In the genomic region with DNA sequence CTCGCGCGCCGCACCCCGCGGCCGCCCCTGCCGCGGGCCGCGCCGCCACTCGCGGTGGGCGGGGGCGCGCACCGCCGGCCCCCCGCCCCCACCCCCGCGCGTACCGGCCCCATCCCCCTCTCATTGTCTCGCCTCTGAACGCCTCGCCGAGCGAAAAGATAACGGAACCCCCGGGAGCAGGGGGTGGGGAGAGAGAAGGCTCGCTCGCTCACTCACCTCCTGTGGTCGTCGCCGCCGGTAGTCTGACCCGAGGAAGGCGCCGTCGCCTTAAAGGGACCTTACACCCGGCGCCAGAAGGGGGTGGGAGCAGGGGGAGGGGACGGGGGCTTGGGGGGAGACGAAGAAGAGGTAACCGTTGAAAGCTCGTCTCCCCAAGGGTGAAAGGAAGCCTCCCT, we compare ENCODE assay signal across 8 cellular contexts. TPM values are rescaled to one million over a fixed set of nuclear protein-coding genes. Genes with fewer than 3 reads are reported as not detected.
DNase-seq lines count a peak whose midpoint lies in the region; ATAC-seq and TF ChIP-seq lines count a peak whose summit lies in the region.

No MANE protein-coding gene starts in this region.

- H3K4me1 Mint-ChIP-seq in activated CD4-positive, alpha-beta memory T cell treated with anti-CD3 and anti-CD28 coated beads for 36 hours (ENCODE audit: low read depth), result peaks cover 22% of the 10 kb centered on the region
- H3K4me1 Mint-ChIP-seq in memory B cell, result peaks cover 16% of the 10 kb centered on the region

- 1% methylated on average over 39 to 47 of the region's 47 CpGs for WGBS in ectodermal cell, 2 experiments

- no peaks in the 10 kb centered on the region for H3K4me1 ChIP-seq in ectodermal cell (ENCODE audit: control insufficient read depth, insufficient read depth, low read length)

- H3K9me3 Mint-ChIP-seq in activated CD4-positive, alpha-beta memory T cell treated with anti-CD3 and anti-CD28 coated beads for 36 hours, result no peaks in the 10 kb centered on the region
- no peaks in the 10 kb centered on the region for H3K9me3 Mint-ChIP-seq in memory B cell

- POLR2A ChIA-PET in activated CD4-positive, alpha-beta memory T cell treated with anti-CD3 and anti-CD28 coated beads for 36 hours (lab: Charles Lee), result interaction anchor here (1.6 to 2.2 kb wide), 2 partner anchors 14 to 52 kb away, joined by 6 to 19 read pairs; partner anchors contain the start of gene CGN

- no peak for TF ChIP-seq CTCF in GM12865 (IDR thresholded peaks at IDR 0.05; ENCODE audit: insufficient read depth, low read depth, low read length, missing control alignments)

- no peaks in the 10 kb centered on the region for H3K36me3 ChIP-seq in ectodermal cell (ENCODE audit: control insufficient read depth, insufficient read depth, low read length)

- no peaks in the 10 kb centered on the region for H3K9me3 ChIP-seq in ectodermal cell (ENCODE audit: control insufficient read depth, low read length)

- H3K36me3 Mint-ChIP-seq in activated CD4-positive, alpha-beta memory T cell treated with anti-CD3 and anti-CD28 coated beads for 36 hours, result peaks cover 4% of the 10 kb centered on the region
- H3K36me3 Mint-ChIP-seq in memory B cell, result peaks cover 2% of the 10 kb centered on the region

- peak overlapping the region; percentile 90 for H3K27ac ChIP-seq in ectodermal cell (ENCODE audit: insufficient read depth, low read depth, low read length, poor library complexity, severe bottlenecking)

- H3K4me3 ChIP-seq in GM12865 (ENCODE audit: low read depth, low read length) (peak overlapping the region; percentile 72), ectodermal cell (ENCODE audit: insufficient read depth, low read depth, low read length) (peak overlapping the region; percentile 62)

- peak; percentile 78 for DNase-seq in GM12865 (ENCODE audit: low read depth)
- peak; percentile 85 for DNase-seq in NCI-H2227 (lab: John Stamatoyannopoulos, UW; ENCODE audit: unreplicated experiment)
- peak; percentile 67 for DNase-seq in activated CD4-positive, alpha-beta memory T cell treated with anti-CD3 and anti-CD28 coated beads for 36 hours
- DNase-seq in memory B cell (ENCODE audit: low spot score in 2 of 2), result peak in 1 of 2 donors; percentile 53
- peak; percentile 36 for DNase-seq in stimulated activated CD8-positive, alpha-beta memory T cell treated with anti-CD3 and anti-CD28 coated beads, Interleukin-4, amount 100 ng/mL, for 24 hours (ENCODE audit: low read depth)
- DNase-seq in occipital lobe (lab: John Stamatoyannopoulos, UW), result no peak

- CTCF ChIA-PET in activated CD4-positive, alpha-beta memory T cell treated with anti-CD3 and anti-CD28 coated beads for 36 hours (lab: Charles Lee), result interaction anchor here (1.1 to 1.2 kb wide), 2 partner anchors 15 to 16 kb away, joined by 3 to 5 read pairs; no protein-coding TSS in a partner anchor

- intact Hi-C loops in activated CD4-positive, alpha-beta memory T cell treated with anti-CD3 and anti-CD28 coated beads for 36 hours (cut with micrococcal nuclease), result loop anchor here (1.0 to 5.0 kb wide), 7 partner anchors 14 to 378 kb away; partner anchors contain the start of genes C2CD4D, CGN, PIP5K1A and RFX5

- H3K27me3 Mint-ChIP-seq in activated CD4-positive, alpha-beta memory T cell treated with anti-CD3 and anti-CD28 coated beads for 36 hours, result peaks cover 13% of the 10 kb centered on the region
- H3K27me3 Mint-ChIP-seq in memory B cell, result peaks cover 12% of the 10 kb centered on the region

- ATAC-seq in HG02763 (IDR thresholded peaks at IDR 0.05; ENCODE audit: unreplicated experiment) (peak; percentile 35), memory B cell (ENCODE audit: low read depth) (peak; percentile 55)

- peaks cover 9% of the 10 kb centered on the region for H3K27me3 ChIP-seq in ectodermal cell (ENCODE audit: control insufficient read depth, insufficient read depth, low read length, poor library complexity, severe bottlenecking)

- peak overlapping the region; percentile 90 for H3K27ac Mint-ChIP-seq in activated CD4-positive, alpha-beta memory T cell treated with anti-CD3 and anti-CD28 coated beads for 36 hours
- peak overlapping the region; percentile 92 for H3K27ac Mint-ChIP-seq in memory B cell

- peak overlapping the region; percentile 75 for H3K4me3 Mint-ChIP-seq in activated CD4-positive, alpha-beta memory T cell treated with anti-CD3 and anti-CD28 coated beads for 36 hours
- H3K4me3 Mint-ChIP-seq in memory B cell, result peak overlapping the region; percentile 88

RNA-seq across cellular contexts. Expression of gene POGZ, which starts 0.4 kb away (rescaled TPM):
- total RNA-seq in activated CD4-positive, alpha-beta memory T cell treated with anti-CD3 and anti-CD28 coated beads for 36 hours, result 10 to 100 TPM; 73.7 to 76.3 TPM
- polyA plus RNA-seq in ectodermal cell (2013, experiment 1 of 4), result 94.3 TPM
- polyA plus RNA-seq in ectodermal cell (2013, experiment 2 of 4), result 116 TPM
- 76.5 TPM for polyA plus RNA-seq in ectodermal cell (2013, experiment 3 of 4)
- polyA plus RNA-seq in ectodermal cell (2013, experiment 4 of 4), result 98.0 TPM
- 37.3 TPM for total RNA-seq in occipital lobe

RNA-seq across cellular contexts. Expression of gene CGN, which starts 52.3 kb away (rescaled TPM):
- 1 to 10 TPM; 1.3 to 1.4 TPM for total RNA-seq in activated CD4-positive, alpha-beta memory T cell treated with anti-CD3 and anti-CD28 coated beads for 36 hours
- 21.6 TPM for polyA plus RNA-seq in ectodermal cell (2013, experiment 1 of 4)
- 22.3 TPM for polyA plus RNA-seq in ectodermal cell (2013, experiment 2 of 4)
- polyA plus RNA-seq in ectodermal cell (2013, experiment 3 of 4), result 9.8 TPM
- polyA plus RNA-seq in ectodermal cell (2013, experiment 4 of 4), result 13.0 TPM
- 3.1 TPM for total RNA-seq in occipital lobe

RNA-seq across cellular contexts. Expression of gene PSMB4, which starts 59.6 kb away (rescaled TPM):
- 100 to 1,000 TPM; 352 to 355 TPM for total RNA-seq in activated CD4-positive, alpha-beta memory T cell treated with anti-CD3 and anti-CD28 coated beads for 36 hours
- 306 TPM for polyA plus RNA-seq in ectodermal cell (2013, experiment 1 of 4)
- 332 TPM for polyA plus RNA-seq in ectodermal cell (2013, experiment 2 of 4)
- 266 TPM for polyA plus RNA-seq in ectodermal cell (2013, experiment 3 of 4)
- 289 TPM for polyA plus RNA-seq in ectodermal cell (2013, experiment 4 of 4)
- 290 TPM for total RNA-seq in occipital lobe
